1 cellular context compared by ENCODE assay signal in the genomic region with DNA sequence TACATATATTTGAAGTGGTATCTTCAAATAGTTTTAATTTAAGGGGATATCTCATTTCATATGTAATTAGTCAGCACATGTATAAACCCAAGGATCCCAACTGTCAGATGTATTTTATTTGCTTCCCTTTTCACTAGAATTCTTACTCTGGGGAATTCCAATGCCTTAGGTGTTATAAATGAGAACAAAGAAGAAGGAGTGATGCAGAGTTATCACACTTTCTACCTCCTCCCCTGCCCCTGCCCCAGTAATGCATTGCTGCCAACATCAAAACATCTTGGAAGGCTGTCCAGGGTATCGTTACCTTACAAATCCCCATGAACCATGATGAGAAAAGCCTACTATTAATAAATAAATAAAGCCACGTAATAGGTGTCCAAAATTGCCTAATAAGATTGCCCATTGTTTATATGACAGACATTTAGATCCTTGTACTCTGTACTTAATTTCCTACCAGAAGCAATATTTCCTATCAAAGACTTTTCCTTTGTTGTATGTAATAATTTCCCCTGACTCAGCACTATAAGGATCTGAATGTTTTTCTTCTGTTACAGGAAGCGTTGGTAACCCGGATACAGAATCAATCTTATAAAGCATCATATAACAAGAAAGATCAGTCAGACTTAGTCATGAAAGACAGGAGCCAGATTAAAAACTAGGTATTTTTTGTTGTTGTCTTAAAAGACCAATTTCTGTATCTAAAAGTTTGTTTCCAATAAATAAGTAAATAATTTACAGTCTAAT.
TF ChIP-seq lines count a peak whose summit lies in the region.

No MANE protein-coding gene starts in this region.

TF ChIP-seq in IMR-90, 13 proteins besides CTCF, POLR2A, EP300 and RAD21:
- TF ChIP-seq MAZ (IDR thresholded peaks at IDR 0.05; ENCODE audit: borderline replicate concordance, low read depth, low read length) (no peak), MAFK (IDR thresholded peaks at IDR 0.05; ENCODE audit: low read depth, low read length) (peak; percentile 99)
